1 cellular context compared by ENCODE assay signal in genomic region chr11:1563697-1564534, GRCh38.
TF ChIP-seq lines count a peak whose summit lies in the region.

No MANE protein-coding gene starts in this region.

TF ChIP-seq in A549, 52 proteins besides CTCF, POLR2A, EP300 and RAD21:
- TF ChIP-seq FOSB (CRISPR knock-in tag; IDR thresholded peaks at IDR 0.05) (no peak), TFCP2L1 (CRISPR knock-in tag; IDR thresholded peaks at IDR 0.05) (no peak), USF2 (IDR thresholded peaks at IDR 0.05) (no peak), FOSL2 (IDR thresholded peaks at IDR 0.05) (no peak), FOSL2 (CRISPR knock-in tag; IDR thresholded peaks at IDR 0.05) (no peak), HMGXB4 (CRISPR knock-in tag; IDR thresholded peaks at IDR 0.05; ENCODE audit: borderline replicate concordance) (no peak), RCOR1 (IDR thresholded peaks at IDR 0.05; ENCODE audit: low read depth, low read length) (no peak), HOXB13 (CRISPR knock-in tag; IDR thresholded peaks at IDR 0.05; ENCODE audit: low read depth) (no peak), GATA3 (IDR thresholded peaks at IDR 0.05; ENCODE audit: borderline replicate concordance) (no peak), NPAS2 (CRISPR knock-in tag; IDR thresholded peaks at IDR 0.05; ENCODE audit: borderline replicate concordance) (no peak), BCL3 (IDR thresholded peaks at IDR 0.05) (no peak), CHD2 (IDR thresholded peaks at IDR 0.05; ENCODE audit: low read length, partially characterized antibody) (no peak), EHMT2 (IDR thresholded peaks at IDR 0.05; ENCODE audit: low read depth) (no peak), NR3C1 (IDR thresholded peaks at IDR 0.05) (no peak), NFE2L2 (conservative IDR thresholded peaks at IDR 0.05; ENCODE audit: low read length) (no peak), ZSCAN20 (CRISPR knock-in tag; IDR thresholded peaks at IDR 0.05) (no peak), ELK1 (IDR thresholded peaks at IDR 0.05; ENCODE audit: low read depth, low read length) (no peak), ZNF302 (CRISPR knock-in tag; IDR thresholded peaks at IDR 0.05) (no peak), TP53 (CRISPR knock-in tag; IDR thresholded peaks at IDR 0.05) (no peak)
